ENCODE assay signal across 8 cellular contexts in the genomic region with DNA sequence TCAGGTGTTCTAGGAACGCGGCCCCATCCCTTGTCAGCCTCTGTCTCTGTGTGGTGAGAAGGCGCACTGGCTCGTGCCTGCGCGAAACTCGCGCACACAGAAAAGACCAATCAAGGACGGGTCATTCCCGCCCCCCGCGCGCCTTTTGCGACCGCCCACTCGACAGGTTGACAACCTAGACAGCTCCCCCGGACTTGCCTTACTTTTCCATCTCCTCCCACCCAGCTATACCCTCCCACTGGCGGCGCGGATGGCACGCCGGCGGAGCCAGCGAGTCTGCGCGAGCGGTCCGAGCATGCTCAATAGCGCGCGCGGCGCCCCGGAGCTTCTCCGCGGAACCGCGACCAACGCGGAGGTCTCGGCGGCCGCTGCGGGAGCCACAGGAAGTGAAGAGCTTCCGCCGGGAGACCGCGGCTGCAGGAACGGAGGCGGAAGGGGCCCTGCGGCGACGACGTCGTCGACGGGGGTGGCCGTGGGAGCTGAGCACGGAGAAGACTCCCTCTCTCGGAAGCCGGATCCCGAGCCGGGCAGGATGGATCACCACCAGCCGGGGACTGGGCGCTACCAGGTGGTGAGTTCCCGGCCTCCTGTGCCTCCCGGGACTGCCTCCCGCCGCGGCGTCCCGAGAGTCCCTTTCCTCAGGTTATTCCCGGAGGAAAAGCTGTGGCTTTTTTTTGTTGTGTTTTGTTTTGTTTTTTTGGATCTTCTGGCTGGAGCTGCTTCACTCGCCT. TPM values are rescaled to one million over a fixed set of nuclear protein-coding genes. Genes with fewer than 3 reads are reported as not detected.
A peak's percentile ranks its signal among the peaks of the same experiment; 100 is the strongest.
DNase-seq lines count a peak whose midpoint lies in the region; ATAC-seq and TF ChIP-seq lines count a peak whose summit lies in the region.

A gene with protein sequence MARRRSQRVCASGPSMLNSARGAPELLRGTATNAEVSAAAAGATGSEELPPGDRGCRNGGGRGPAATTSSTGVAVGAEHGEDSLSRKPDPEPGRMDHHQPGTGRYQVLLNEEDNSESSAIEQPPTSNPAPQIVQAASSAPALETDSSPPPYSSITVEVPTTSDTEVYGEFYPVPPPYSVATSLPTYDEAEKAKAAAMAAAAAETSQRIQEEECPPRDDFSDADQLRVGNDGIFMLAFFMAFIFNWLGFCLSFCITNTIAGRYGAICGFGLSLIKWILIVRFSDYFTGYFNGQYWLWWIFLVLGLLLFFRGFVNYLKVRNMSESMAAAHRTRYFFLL (plus strand): TSS at position 202 of the 731 bp plus-strand sequence. CDS start 49 bp downstream, at position 251.

- H3K36me3 Mint-ChIP-seq in CD14-positive monocyte = peaks cover 3 to 5% of the 10 kb centered on the region in 2 donors
- H3K36me3 Mint-ChIP-seq in activated CD8-positive, alpha-beta T cell treated with anti-CD3 and anti-CD28 coated beads, Interleukin-2, amount 10 ng/mL, durations not matched to agents 7 days and 5 days (ENCODE audit: low read depth) = peaks cover 2% of the 10 kb centered on the region

- TF ChIP-seq CTCF in CD14-positive monocyte (IDR thresholded peaks at IDR 0.05) (no peak), lower lobe of right lung (IDR thresholded peaks at IDR 0.05) (no peak)

- H3K36me3 ChIP-seq in ectodermal cell (ENCODE audit: control insufficient read depth, insufficient read depth, low read length) (no peaks in the 10 kb centered on the region), lower lobe of right lung (no peaks in the 10 kb centered on the region)

- H3K9me3 ChIP-seq in ectodermal cell (ENCODE audit: control insufficient read depth, low read length) (no peaks in the 10 kb centered on the region), lower lobe of right lung (no peaks in the 10 kb centered on the region)

- POLR2A ChIA-PET in activated CD8-positive, alpha-beta T cell treated with anti-CD3 and anti-CD28 coated beads, Interleukin-2, amount 10 ng/mL, durations not matched to agents 7 days and 5 days (lab: Charles Lee) = interaction anchor here (0.6 to 2.1 kb wide), 14 partner anchors 21 to 82 kb away, joined by 3 to 16 read pairs (median 3); no protein-coding TSS in a partner anchor

- H3K27ac Mint-ChIP-seq in CD14-positive monocyte = peak within 1 kb of the TSS in 3 of 7 donors; percentile 6 to 49 (median 20)
- peak within 1 kb of the TSS; percentile 77 for H3K27ac Mint-ChIP-seq in activated CD8-positive, alpha-beta T cell treated with anti-CD3 and anti-CD28 coated beads, Interleukin-2, amount 10 ng/mL, durations not matched to agents 7 days and 5 days

- no peak within 1 kb of the TSS for H3K27ac ChIP-seq in ectodermal cell (ENCODE audit: insufficient read depth, low read depth, low read length, poor library complexity, severe bottlenecking)
- H3K27ac ChIP-seq in lower lobe of right lung = peak within 1 kb of the TSS; percentile 84

- peaks cover 73 to 92% (median 77%) of the 10 kb centered on the region in 3 donors for H3K27me3 Mint-ChIP-seq in CD14-positive monocyte (ENCODE audit: low read depth in 3 of 3)
- peaks cover 12% of the 10 kb centered on the region for H3K27me3 Mint-ChIP-seq in activated CD8-positive, alpha-beta T cell treated with anti-CD3 and anti-CD28 coated beads, Interleukin-2, amount 10 ng/mL, durations not matched to agents 7 days and 5 days (ENCODE audit: low read depth)

- no peaks in the 10 kb centered on the region for H3K4me1 ChIP-seq in ectodermal cell (ENCODE audit: control insufficient read depth, insufficient read depth, low read length)
- peaks cover 33% of the 10 kb centered on the region for H3K4me1 ChIP-seq in lower lobe of right lung

- ATAC-seq in GM19397 (IDR thresholded peaks at IDR 0.05; ENCODE audit: unreplicated experiment) (peak; percentile 92), HG03565 (IDR thresholded peaks at IDR 0.05; ENCODE audit: unreplicated experiment) (peak; percentile 82), lower lobe of right lung (peak; percentile 96 to 97)
- peak; percentile 88 for ATAC-seq in activated CD8-positive, alpha-beta T cell treated with anti-CD3 and anti-CD28 coated beads, Interleukin-2, amount 10 ng/mL, durations not matched to agents 7 days and 5 days

- peak within 1 kb of the TSS; percentile 80 to 89 for H3K4me3 Mint-ChIP-seq in CD14-positive monocyte
- H3K4me3 Mint-ChIP-seq in activated CD8-positive, alpha-beta T cell treated with anti-CD3 and anti-CD28 coated beads, Interleukin-2, amount 10 ng/mL, durations not matched to agents 7 days and 5 days = peak within 1 kb of the TSS; percentile 79

- H3K4me3 ChIP-seq in ectodermal cell (ENCODE audit: insufficient read depth, low read depth, low read length) (peak within 1 kb of the TSS; percentile 70), lower lobe of right lung (peak within 1 kb of the TSS; percentile 84)

- peaks cover 0 to 20% (median 15%) of the 10 kb centered on the region in 7 donors for H3K9me3 Mint-ChIP-seq in CD14-positive monocyte
- H3K9me3 Mint-ChIP-seq in activated CD8-positive, alpha-beta T cell treated with anti-CD3 and anti-CD28 coated beads, Interleukin-2, amount 10 ng/mL, durations not matched to agents 7 days and 5 days (ENCODE audit: insufficient read depth) = no peaks in the 10 kb centered on the region

- H3K27me3 ChIP-seq in ectodermal cell (ENCODE audit: control insufficient read depth, insufficient read depth, low read length, poor library complexity, severe bottlenecking) (peaks cover 16% of the 10 kb centered on the region), lower lobe of right lung (ENCODE audit: low read depth) (no peaks in the 10 kb centered on the region)

- DNase-seq in CD14-positive monocyte (ENCODE audit: low spot score) (peak; percentile 46), NCI-H82 (lab: John Stamatoyannopoulos, UW) (peak; percentile 90), lower lobe of right lung (peak; percentile 90)
- DNase-seq in activated CD8-positive, alpha-beta T cell treated with anti-CD3 and anti-CD28 coated beads, Interleukin-2, amount 10 ng/mL, durations not matched to agents 7 days and 5 days = peak; percentile 88
- peak; percentile 78 to 94 (median 79) for DNase-seq in stimulated activated CD4-positive, alpha-beta T cell treated with anti-CD3 and anti-CD28 coated beads, TNF-alpha, amount 100 ng/mL, for 24 hours (ENCODE audit: low read depth in 3 of 3)

- H3K4me1 Mint-ChIP-seq in CD14-positive monocyte = peaks cover 31% of the 10 kb centered on the region
- H3K4me1 Mint-ChIP-seq in activated CD8-positive, alpha-beta T cell treated with anti-CD3 and anti-CD28 coated beads, Interleukin-2, amount 10 ng/mL, durations not matched to agents 7 days and 5 days (ENCODE audit: low read depth) = peaks cover 58% of the 10 kb centered on the region

- WGBS in ectodermal cell, 2 experiments = 0 to 1% methylated on average over 74 of the region's 74 CpGs

- CTCF ChIA-PET in activated CD8-positive, alpha-beta T cell treated with anti-CD3 and anti-CD28 coated beads, Interleukin-2, amount 10 ng/mL, durations not matched to agents 7 days and 5 days (lab: Charles Lee) = interaction anchor here (0.8 to 5.4 kb wide), 19 partner anchors 8 to 66 kb away, joined by 3 to 35 read pairs (median 4); no protein-coding TSS in a partner anchor

- intact Hi-C loops in CD14-positive monocyte (cut with micrococcal nuclease) = no loop called here
- intact Hi-C loops in lower lobe of right lung (cut with DNase I) = no loop called here

RNA-seq across cellular contexts. Expression of the gene that starts here (rescaled TPM):
- not detected for polyA plus RNA-seq in CD14-positive monocyte
- 10 to 100 TPM; 13.4 to 15.3 TPM for total RNA-seq in activated CD8-positive, alpha-beta T cell treated with anti-CD3 and anti-CD28 coated beads, Interleukin-2, amount 10 ng/mL, durations not matched to agents 7 days and 5 days
- polyA plus RNA-seq in ectodermal cell (2013, experiment 1 of 4) = 27.8 TPM
- 29.3 TPM for polyA plus RNA-seq in ectodermal cell (2013, experiment 2 of 4)
- 23.2 TPM for polyA plus RNA-seq in ectodermal cell (2013, experiment 3 of 4)
- polyA plus RNA-seq in ectodermal cell (2013, experiment 4 of 4) = 26.3 TPM
- 30.0 TPM for total RNA-seq in lower lobe of right lung

Comparison
In these comparisons a context has a peak if more than half of its experiments do, and no peak if none do; other contexts are left out.
1. Peak in DNase-seq in CD14-positive monocyte; RNA of the gene not detected or under 1 TPM.